19 cellular contexts compared by ENCODE assay signal in genomic region chr10:119769886-119770285, GRCh38. TPM values are rescaled to one million over a fixed set of nuclear protein-coding genes. Genes with fewer than 3 reads are reported as not detected.
DNase-seq lines count a peak whose midpoint lies in the region; ATAC-seq, FAIRE-seq and TF ChIP-seq lines count a peak whose summit lies in the region.
"Had no signal": no experiment of that assay in that cellular context is flagged by ENCODE, and none has a peak within 500 bp of the region (broad histone marks: within the 10 kb centered on the region; RNA-seq: fewer than 3 reads in every experiment).

No MANE protein-coding gene starts in this region.

- 0% methylated on average over 2 of the region's 2 CpGs for WGBS in K562 (ENCODE audit: insufficient coverage, low coverage, missing lambda C conversion rate)
- 18 to 36% methylated on average over 2 of the region's 2 CpGs for WGBS in esophagus squamous epithelium, 2 donors

- H3K4me1 ChIP-seq in K562 (replicated peaks in 1 of 2; ENCODE audit: control insufficient read depth in 2 of 2, insufficient read depth in 2 of 2, low read length in 2 of 2) (peaks cover 0 to 6% of the 10 kb centered on the region in 2 experiments; a peak in 3 of 5 replicates), esophagus squamous epithelium (peaks cover 0 to 36% (median 22%) of the 10 kb centered on the region in 3 donors)
- H3K4me1 ChIP-seq: testis had no signal

- POLR2A ChIA-PET in K562 (lab: Yijun Ruan, JAX): interaction anchor here (1.3 kb wide), 1 partner anchor 12 kb away, joined by 4 read pairs; no protein-coding TSS in a partner anchor

- TF ChIP-seq EP300 in K562 (IDR thresholded peaks at IDR 0.05; ENCODE audit: low read length): peak; percentile 26; the same call in 1 of the 2 replicates

- no peak for ATAC-seq in K562
- ATAC-seq in GM19452 (IDR thresholded peaks at IDR 0.05; ENCODE audit: unreplicated experiment): no peak
- no peak for ATAC-seq in HG02588 (IDR thresholded peaks at IDR 0.05; ENCODE audit: unreplicated experiment)
- ATAC-seq: activated CD4-positive, CD25-positive, alpha-beta regulatory T cell treated with anti-CD3 and anti-CD28 coated beads, Interleukin-2, amount 50 U/mL, for 24 hours; activated T-cell treated with anti-CD3 and anti-CD28 coated beads, Interleukin-2, amount 50 U/mL, for 72 hours; left colon had no signal

- no peak for TF ChIP-seq POLR2A in K562 (conservative IDR thresholded peaks at IDR 0.05)
- TF ChIP-seq POLR2A in esophagus squamous epithelium (IDR thresholded peaks at IDR 0.05): no peak

- H3K9ac ChIP-seq in K562 (ENCODE audit: insufficient read depth in 1 of 2, low read depth in 2 of 2, low read length in 2 of 2): no peak overlapping the region

- intact Hi-C loops in K562 (cut with micrococcal nuclease) (no loop called here), esophagus squamous epithelium (cut with DNase I) (no loop called here)

- no peaks in the 10 kb centered on the region for H3K9me3 ChIP-seq in K562 (replicated peaks; ENCODE audit: control insufficient read depth, insufficient read depth, low read depth, low read length)
- H3K9me3 ChIP-seq in esophagus squamous epithelium: no peaks in the 10 kb centered on the region
- H3K9me3 ChIP-seq: testis had no signal

- FAIRE-seq in HTR-8/SVneo (lab: Jason Lieb, UNC) (no peak), K562 (lab: Jason Lieb, UNC) (no peak)
- FAIRE-seq: A204.1, GM18507 had no signal

- BruUV-seq in K562 (replicated peaks; lab: Mats Ljungman, UMichigan): no TSS peak

- no peak for TF ChIP-seq CTCF in K562 (IDR thresholded peaks at IDR 0.05 in 2 of 3, conservative IDR thresholded peaks at IDR 0.05 in 1 of 3; ENCODE audit: insufficient read depth in 2 of 3, low read depth in 1 of 3, low read length in 3 of 3)
- no peak for TF ChIP-seq CTCF in esophagus squamous epithelium (IDR thresholded peaks at IDR 0.05)

- H3K4me3 ChIP-seq in K562 (no peak overlapping the region), esophagus squamous epithelium (no peak overlapping the region)
- H3K4me3 ChIP-seq: testis had no signal

- no peak for TF ChIP-seq RAD21 in K562 (CRISPR knock-in tag; conservative IDR thresholded peaks at IDR 0.05 in 1 of 2, IDR thresholded peaks at IDR 0.05 in 1 of 2)

- H3K36me3 ChIP-seq in K562 (ENCODE audit: control insufficient read depth, insufficient read depth, low read length) (no peaks in the 10 kb centered on the region), esophagus squamous epithelium (no peaks in the 10 kb centered on the region)

- no peaks in the 10 kb centered on the region for H4K20me1 ChIP-seq in K562 (replicated peaks; ENCODE audit: control insufficient read depth, insufficient read depth, low read length)

- in situ Hi-C loops in K562 (cut with MboI): no loop called here

- H3K79me2 ChIP-seq in K562 (ENCODE audit: control insufficient read depth, insufficient read depth, low read length): no peaks in the 10 kb centered on the region

- H3K4me2 ChIP-seq in K562 (ENCODE audit: insufficient read depth, low read length): no peak overlapping the region

- DNase-seq in A172 (ENCODE audit: low spot score): peak; percentile 83
- peak; percentile 17 for DNase-seq in HTR-8/SVneo (ENCODE audit: insufficient read length, low spot score)
- DNase-seq in K562 (ENCODE audit: extremely low read depth in 1 of 4, low spot score in 3 of 4): peak in 1 of 4 experiments; percentile 20
- DNase-seq in kidney glomerular epithelial cell (lab: John Stamatoyannopoulos, UW): peak; percentile 13
- DNase-seq in SKM-1 treated with dmso at 0.1 percent for 144 hours (lab: John Stamatoyannopoulos, UW; ENCODE audit: unreplicated experiment): no peak
- no peak for DNase-seq in esophagus squamous epithelium (lab: John Stamatoyannopoulos, UW)
- DNase-seq: activated T-cell treated with anti-CD3 and anti-CD28 coated beads, Interleukin-2, amount 50 U/mL, for 72 hours; DMS79 treated with DMSO at 0.1 percent for 48 hours; left colon; NCI-H1105; NCI-H526; posterior cingulate gyrus; SHP77 treated with DMSO at 0.1 percent for 48 hours; testis had no signal

- no peaks in the 10 kb centered on the region for H3K27me3 ChIP-seq in K562 (ENCODE audit: control insufficient read depth in 2 of 2, insufficient read depth in 2 of 2, low read length in 2 of 2)
- no peaks in the 10 kb centered on the region for H3K27me3 ChIP-seq in esophagus squamous epithelium
- H3K27me3 ChIP-seq: testis had no signal

- H3K27ac ChIP-seq in K562 (ENCODE audit: extremely low read depth, low read depth, low read length) (no peak overlapping the region), esophagus squamous epithelium (no peak overlapping the region)
- H3K27ac ChIP-seq: testis had no signal

- CTCF ChIA-PET in K562 (lab: Yijun Ruan, JAX; ENCODE audit: low intra/inter-chr PET ratio): no interaction called here

- H3K9me1 ChIP-seq in K562 (ENCODE audit: control insufficient read depth, insufficient read depth, low read length): no peaks in the 10 kb centered on the region

- no peak overlapping the region for H2AFZ ChIP-seq in K562 (ENCODE audit: low read depth, low read length)

TF ChIP-seq in K562, 482 proteins besides CTCF, POLR2A, EP300 and RAD21 (continues in another document):
- TF ChIP-seq ZKSCAN8 (CRISPR knock-in tag; IDR thresholded peaks at IDR 0.05) (no peak), NR3C1 (CRISPR knock-in tag; IDR thresholded peaks at IDR 0.05) (no peak), SOX6 (IDR thresholded peaks at IDR 0.05) (peak; percentile 92), JUND (IDR thresholded peaks at IDR 0.05; ENCODE audit: borderline replicate concordance, low read depth, low read length) (peak; percentile 54; the same call in 1 of the 2 replicates), JUND (tag; IDR thresholded peaks at IDR 0.05; ENCODE audit: borderline replicate concordance, low read depth, low read length) (0 out of 3 replicates have a peak, but pooled peaks have one; percentile 12), NRF1 (conservative IDR thresholded peaks at IDR 0.05 in 1 of 2, IDR thresholded peaks at IDR 0.05 in 1 of 2) (no peak), FOXP4 (CRISPR knock-in tag; IDR thresholded peaks at IDR 0.05; ENCODE audit: borderline replicate concordance) (no peak), ZNF766 (CRISPR knock-in tag; conservative IDR thresholded peaks at IDR 0.05) (no peak), DPF2 (IDR thresholded peaks at IDR 0.05) (0 out of 2 replicates have a peak, but pooled peaks have one; percentile 34), LARP7 (IDR thresholded peaks at IDR 0.05) (no peak), ZFP30 (CRISPR knock-in tag; IDR thresholded peaks at IDR 0.05; ENCODE audit: borderline replicate concordance) (no peak), TEAD4 (IDR thresholded peaks at IDR 0.05; ENCODE audit: low read length) (peak; percentile 16; the same call in 1 of the 2 replicates), TEAD4 (CRISPR knock-in tag; IDR thresholded peaks at IDR 0.05; ENCODE audit: borderline replicate concordance) (no peak), RBM17 (IDR thresholded peaks at IDR 0.05; ENCODE audit: borderline replicate concordance, low read depth, low read length) (no peak)

RNA-seq across cellular contexts. Expression of gene INPP5F, which starts 44.0 kb away (rescaled TPM):
- total RNA-seq in A172 (2014; rRNA removed; shearing (Covaris generic)): 23.5 and 33.2 TPM in 2 replicates
- total RNA-seq in K562 (2011; cell fraction: chromatin; rRNA removed; ENCODE audit: low replicate concordance): 8.9 and 19.4 TPM in 2 replicates
- 2.9 and 3.0 TPM in 2 replicates for total RNA-seq in K562 (2011; cell fraction: nucleolus; rRNA removed)
- total RNA-seq in K562 (2011; cell fraction: nucleoplasm; rRNA removed): 6.8 and 9.2 TPM in 2 replicates
- total RNA-seq in K562 (2014; rRNA removed) (3.3 and 3.7 TPM in 2 replicates), K562 (2014; rRNA removed; fragmentation: Illumina TruSeq; extraction: Trizol) (5.6 and 7.3 TPM in 2 replicates), K562 (2015; rRNA removed; fragmentation: Illumina TruSeq; extraction: Trizol) (5.3 and 5.9 TPM in 2 replicates), K562 (2021) (5.4 and 6.3 TPM in 2 replicates), esophagus squamous epithelium (10 to 100 TPM in 2 of 4 donors, 1 to 10 TPM in 2; 5.3 to 11.4 (median 9.4) TPM)
- polyA plus RNA-seq in K562 (2011; rRNA removed) (5.0 and 6.4 TPM in 2 replicates), K562 (2014; fragmentation: Illumina TruSeq; extraction: Trizol) (5.7 and 6.0 TPM in 2 replicates), K562 (2014; fragmentation: Nextera tagmentation; extraction: Ambion mirVana) (1 to 10 TPM; 1.6 to 1.7 TPM), K562 (2014; rRNA removed) (5.7 and 6.1 TPM in 2 replicates)
- polyA plus RNA-seq in K562 (2011; cell fraction: cytosol; rRNA removed): 1.8 and 3.4 TPM in 2 replicates
- 5.3 and 5.7 TPM in 2 replicates for polyA plus RNA-seq in K562 (2011; cell fraction: nucleus; rRNA removed)
- polyA plus RNA-seq in K562 (2012): 4.1 and 5.4 TPM in 2 replicates
- polyA minus RNA-seq in K562 (2011; rRNA and poly(A)+ RNA removed): 6.6 and 9.7 TPM in 2 replicates
- 3.0 and 3.6 TPM in 2 replicates for polyA minus RNA-seq in K562 (2011; cell fraction: cytosol; rRNA and poly(A)+ RNA removed)
- 4.0 and 10.0 TPM in 2 replicates for polyA minus RNA-seq in K562 (2011; cell fraction: nucleus; rRNA and poly(A)+ RNA removed)

Comparison
In these comparisons a context has a peak if more than half of its experiments do, and no peak if none do; other contexts are left out.
1. DNase-seq: peak in A172 (single experiment), HTR-8/SVneo (single experiment) and kidney glomerular epithelial cell (single experiment); none in SKM-1 treated with dmso at 0.1 percent for 144 hours (single experiment) and esophagus squamous epithelium (single experiment).